Comparison of ENCODE assay signal across 1 cellular context in the genomic region with DNA sequence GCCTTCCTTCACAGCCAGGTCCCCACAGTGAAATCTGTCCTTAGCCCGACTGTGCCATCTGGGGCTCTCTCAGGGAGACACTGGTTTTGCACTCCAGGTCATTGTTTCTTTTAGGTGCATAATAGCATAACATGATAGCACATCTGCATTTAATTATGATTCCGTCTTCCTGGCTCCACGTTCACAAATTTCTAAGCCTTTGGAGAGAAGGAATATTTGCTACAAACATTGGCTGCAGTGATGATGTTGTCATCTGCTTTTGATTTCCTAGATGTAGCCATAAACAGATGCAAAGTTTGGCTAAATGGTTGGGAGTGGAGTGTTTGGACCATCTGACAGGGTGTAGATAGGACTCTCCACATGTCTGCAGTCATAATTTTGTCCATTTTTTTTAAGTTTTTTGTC.
A peak's percentile ranks its signal among the peaks of the same experiment; 100 is the strongest.
TF ChIP-seq lines count a peak whose summit lies in the region.

No MANE protein-coding gene starts in this region.

TF ChIP-seq in HEK293, 187 proteins besides CTCF, POLR2A, EP300 and RAD21:
- TF ChIP-seq PRDM10 (tag by site-specific recombination; IDR thresholded peaks at IDR 0.05) (peak; percentile 27; the same call in 1 of the 2 replicates), ZBTB20 (tag by site-specific recombination; IDR thresholded peaks at IDR 0.05) (no peak)
